25 cellular contexts compared by ENCODE assay signal in genomic region chr13:104525467-104525866, GRCh38.
"Had no signal": no experiment of that assay in that cellular context is flagged by ENCODE, and none has a peak within 500 bp of the region (broad histone marks: within the 10 kb centered on the region; RNA-seq: fewer than 3 reads in every experiment).

No MANE protein-coding gene starts in this region.

- H3K4me3 ChIP-seq: K562, SJSA1, SK-N-MC had no signal

- FAIRE-seq: HTR-8/SVneo, K562, RCC 7860 had no signal

- H3K27ac ChIP-seq: HL-60, KMS-11, SJSA1, SK-N-MC had no signal

- H3K9ac ChIP-seq: KMS-11 had no signal

- H3K27me3 Mint-ChIP-seq: IgD-negative memory B cell had no signal

- H3K4me3 Mint-ChIP-seq: IgD-negative memory B cell had no signal

- H3K4me2 ChIP-seq: KMS-11 had no signal

- ATAC-seq: K562 had no signal

- H3K36me3 Mint-ChIP-seq: IgD-negative memory B cell had no signal

- H3K4me1 ChIP-seq: SJSA1 had no signal

- H3K4me1 Mint-ChIP-seq: IgD-negative memory B cell had no signal

- H3K36me3 ChIP-seq: SJSA1 had no signal

- H3K27ac Mint-ChIP-seq: IgD-negative memory B cell had no signal

- DNase-seq: Kasumi-1, MM.1S, NCI-H1048, NCI-H1105 treated with DMSO at 0.1 percent for 48 hours, NCI-H1417 treated with DMSO at 0.1 percent for 48 hours, NCI-H146, NCI-H1694 treated with DMSO at 0.1 percent for 48 hours, NCI-H1930, NCI-H2081, NCI-H2107, NCI-H2227 treated with DMSO at 0.1 percent for 48 hours, NCI-H524, NCI-H526 treated with DMSO at 0.1 percent for 48 hours, NCI-H774, Right ventricle myocardium superior, RPMI8226, SIG-M5 had no signal
